Comparison of ENCODE assay signal across 8 cellular contexts in the genomic region with DNA sequence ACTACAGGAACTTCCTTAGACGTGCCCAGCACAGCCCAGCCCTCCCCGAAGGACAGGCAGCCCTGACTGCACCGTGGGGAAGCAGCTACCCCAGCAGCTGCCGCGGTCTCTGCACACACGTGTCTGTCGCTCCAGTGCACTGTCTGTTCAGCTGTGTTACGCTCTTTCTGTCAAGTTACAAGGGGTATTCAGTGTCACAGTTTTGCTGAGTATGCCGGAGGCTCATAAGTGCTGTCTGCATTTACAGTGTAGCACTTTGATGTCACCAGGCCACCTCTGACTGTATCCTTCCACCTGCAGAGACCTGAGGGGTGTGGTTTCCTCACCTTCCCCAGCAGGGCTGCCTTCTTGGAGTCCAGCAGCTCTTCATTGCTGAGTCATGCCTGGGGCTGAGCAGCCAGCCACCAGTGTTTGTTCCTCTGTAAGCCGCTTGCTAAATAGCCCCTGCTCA.
DNase-seq lines count a peak whose midpoint lies in the region; ATAC-seq and TF ChIP-seq lines count a peak whose summit lies in the region.

No MANE protein-coding gene starts in this region.

- in situ Hi-C loops in transverse colon (cut with MboI; ENCODE audit: low pct_ligation_motif_present in 1 of 4, low pct_unique_long_range_greater_than_20kb in 1 of 4, low sequenced_read_pairs in 3 of 4) = no loop called here

- no peak overlapping the region for H3K4me3 ChIP-seq in transverse colon

- no peaks in the 10 kb centered on the region for H3K27me3 ChIP-seq in transverse colon

- peak; percentile 62 for ATAC-seq in HG02943 (IDR thresholded peaks at IDR 0.05; ENCODE audit: low read depth, unreplicated experiment)

- H3K9me3 ChIP-seq in transverse colon = no peaks in the 10 kb centered on the region

- 68% methylated on average over 10 of the region's 10 CpGs; no CpG with 5 or more reads in 1 of the 2 donors for WGBS in transverse colon (ENCODE audit: low coverage in 1 of 2), 2 donors

- no peak for TF ChIP-seq EP300 in transverse colon (IDR thresholded peaks at IDR 0.05; ENCODE audit: low read depth)

- TF ChIP-seq POLR2A in transverse colon (IDR thresholded peaks at IDR 0.05) = no peak

- peak; percentile 31 for DNase-seq in stimulated activated CD4-positive, alpha-beta T cell treated with anti-CD3 and anti-CD28 coated beads, Interleukin-15, amount 100 ng/mL, for 24 hours
- no peak for DNase-seq in stimulated activated CD4-positive, alpha-beta T cell treated with anti-CD3 and anti-CD28 coated beads, Interleukin-4, amount 100 ng/mL, for 24 hours
- DNase-seq in NCI-H460 (ENCODE audit: extremely low read depth, low read depth) (peak; percentile 62), fibroblast of peridontal ligament (ENCODE audit: extremely low read depth) (peak; percentile 8), transverse colon (peak; percentile 63), kidney glomerular epithelial cell (lab: John Stamatoyannopoulos, UW) (no peak), globus pallidus (ENCODE audit: low spot score) (no peak)

- intact Hi-C loops in transverse colon (cut with DNase I; ENCODE audit: low total_unique reads) = no loop called here

- no peak for TF ChIP-seq CTCF in transverse colon (IDR thresholded peaks at IDR 0.05)

- peaks cover 0 to under 1% (median under 1%) of the 10 kb centered on the region in 4 donors for H3K4me1 ChIP-seq in transverse colon

- H3K27ac ChIP-seq in transverse colon = peak overlapping the region in 1 of 4 donors; percentile 68

- peaks cover 0 to 23% (median 5%) of the 10 kb centered on the region in 4 donors for H3K36me3 ChIP-seq in transverse colon

Comparison
In these comparisons a context has a peak if more than half of its experiments do, and no peak if none do; other contexts are left out.
1. DNase-seq: peak in stimulated activated CD4-positive, alpha-beta T cell treated with anti-CD3 and anti-CD28 coated beads, Interleukin-15, amount 100 ng/mL, for 24 hours (single experiment), NCI-H460 (single experiment), fibroblast of peridontal ligament (single experiment) and transverse colon (single experiment); none in stimulated activated CD4-positive, alpha-beta T cell treated with anti-CD3 and anti-CD28 coated beads, Interleukin-4, amount 100 ng/mL, for 24 hours (single experiment), kidney glomerular epithelial cell (single experiment) and globus pallidus (single experiment).